14 cellular contexts compared by ENCODE assay signal in the genomic region with DNA sequence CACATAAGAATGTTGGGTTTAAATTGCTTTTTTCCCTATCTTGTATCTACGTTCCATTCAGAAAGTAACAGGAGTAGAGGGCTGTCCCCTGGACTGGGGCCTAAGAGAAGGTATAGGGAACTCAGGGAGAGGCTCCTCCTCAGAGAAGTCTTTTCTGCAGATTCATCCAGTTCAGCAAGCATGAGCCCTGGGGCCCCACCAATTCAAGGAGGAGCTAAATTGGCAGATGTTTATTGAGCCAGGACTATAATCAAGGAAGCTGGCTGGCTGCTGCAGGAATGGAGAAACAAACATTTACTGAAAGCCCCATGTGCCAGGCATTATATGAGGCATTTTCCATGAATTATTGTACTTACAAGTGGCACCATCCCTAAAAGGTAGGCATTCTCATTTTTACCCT.
"Had no signal": no experiment of that assay in that cellular context is flagged by ENCODE, and none has a peak within 500 bp of the region (broad histone marks: within the 10 kb centered on the region; RNA-seq: fewer than 3 reads in every experiment).

No MANE protein-coding gene starts in this region.

- H3K9me3 ChIP-seq: gastrocnemius medialis, thyroid gland had no signal

- ATAC-seq: activated CD4-positive, alpha-beta T cell treated with anti-CD3 and anti-CD28 coated beads for 36 hours; activated naive CD4-positive, alpha-beta T cell treated with anti-CD3 and anti-CD28 coated beads, Interleukin-2, amount 50 U/mL, for 72 hours; gastrocnemius medialis; heart left ventricle had no signal

- H3K4me1 ChIP-seq: gastrocnemius medialis, left ventricle myocardium inferior, thyroid gland had no signal

- H3K36me3 ChIP-seq: gastrocnemius medialis, heart left ventricle, left ventricle myocardium inferior, thyroid gland had no signal

- H3K27ac ChIP-seq: dorsolateral prefrontal cortex, gastrocnemius medialis, heart left ventricle, left ventricle myocardium inferior, thyroid gland had no signal

- DNase-seq: activated CD4-positive, alpha-beta memory T cell treated with anti-CD3 and anti-CD28 coated beads for 36 hours; activated CD4-positive, alpha-beta T cell treated with anti-CD3 and anti-CD28 coated beads for 36 hours; activated gamma-delta T cell treated with Interleukin-2 at 50 U/mL for 16 hours; activated T-cell treated with anti-CD3 and anti-CD28 coated beads for 4 hours; dorsolateral prefrontal cortex; gastrocnemius medialis; heart left ventricle; left ventricle myocardium inferior; naive B cell; retina; stimulated activated CD8-positive, alpha-beta memory T cell treated with anti-CD3 and anti-CD28 coated beads, Interleukin-4, amount 100 ng/mL, for 48 hours; stimulated activated naive CD4-positive, alpha-beta T cell; thyroid gland had no signal

- H3K4me3 ChIP-seq: dorsolateral prefrontal cortex, gastrocnemius medialis, heart left ventricle, left ventricle myocardium inferior, thyroid gland had no signal

- H3K27me3 ChIP-seq: gastrocnemius medialis, heart left ventricle, thyroid gland had no signal
